Comparison of ENCODE assay signal across 9 cellular contexts in the genomic region with DNA sequence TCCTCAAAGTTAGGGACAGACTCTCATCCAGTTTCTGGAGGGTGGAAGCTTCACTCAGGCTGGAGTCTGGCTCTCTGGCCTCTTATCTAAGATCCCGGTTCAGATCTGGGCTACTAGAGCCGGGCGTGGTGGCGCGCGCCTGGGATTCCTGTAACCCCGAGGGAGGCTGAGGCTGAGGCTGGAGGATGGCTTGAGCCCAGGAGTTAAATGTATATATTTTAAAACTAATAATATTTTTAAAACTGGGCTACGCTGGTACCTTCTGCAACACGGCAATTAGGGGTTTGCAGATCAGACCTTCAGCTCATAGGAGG. TPM values are rescaled to one million over a fixed set of nuclear protein-coding genes. Genes with fewer than 3 reads are reported as not detected.
DNase-seq lines count a peak whose midpoint lies in the region; ATAC-seq and TF ChIP-seq lines count a peak whose summit lies in the region.
"Had no signal": no experiment of that assay in that cellular context is flagged by ENCODE, and none has a peak within 500 bp of the region (broad histone marks: within the 10 kb centered on the region; RNA-seq: fewer than 3 reads in every experiment).

No MANE protein-coding gene starts in this region.

- H3K27ac ChIP-seq in body of pancreas (peak overlapping the region in 3 of 4 donors; percentile 77 to 84 (median 83)), transverse colon (peak overlapping the region; percentile 80 to 84 (median 82))

- TF ChIP-seq EP300 in transverse colon (IDR thresholded peaks at IDR 0.05; ENCODE audit: low read depth) = no peak

- peaks cover 3% of the 10 kb centered on the region for H3K27me3 Mint-ChIP-seq in activated naive CD4-positive, alpha-beta T cell treated with anti-CD3 and anti-CD28 coated beads for 36 hours (ENCODE audit: low read depth)
- H3K27me3 Mint-ChIP-seq in memory B cell = peaks cover 2% of the 10 kb centered on the region

- WGBS in body of pancreas, 2 donors = 42% methylated on average over 9 of the region's 9 CpGs
- WGBS in transverse colon (ENCODE audit: low coverage in 1 of 2), 2 donors = 65 to 76% methylated on average over 7 to 9 of the region's 9 CpGs

- TF ChIP-seq CTCF in body of pancreas (IDR thresholded peaks at IDR 0.05) (no peak), transverse colon (IDR thresholded peaks at IDR 0.05) (no peak)

- H3K4me1 Mint-ChIP-seq in activated naive CD4-positive, alpha-beta T cell treated with anti-CD3 and anti-CD28 coated beads for 36 hours (ENCODE audit: low read depth) = peaks cover 18% of the 10 kb centered on the region
- peaks cover 11% of the 10 kb centered on the region for H3K4me1 Mint-ChIP-seq in memory B cell

- H3K36me3 ChIP-seq in body of pancreas (replicated peaks in 1 of 2; ENCODE audit: insufficient read depth in 1 of 2, low read depth in 2 of 2) (no peaks in the 10 kb centered on the region), transverse colon (no peaks in the 10 kb centered on the region)

- H3K4me1 ChIP-seq in body of pancreas (peaks cover 21% of the 10 kb centered on the region), transverse colon (peaks cover 0 to 15% (median 11%) of the 10 kb centered on the region in 4 donors)

- H3K9me3 ChIP-seq in body of pancreas (no peaks in the 10 kb centered on the region), transverse colon (no peaks in the 10 kb centered on the region)

- in situ Hi-C loops in transverse colon (cut with MboI; ENCODE audit: low pct_ligation_motif_present in 1 of 4, low pct_unique_long_range_greater_than_20kb in 1 of 4, low sequenced_read_pairs in 3 of 4) = no loop called here

- CTCF ChIA-PET in activated naive CD4-positive, alpha-beta T cell treated with anti-CD3 and anti-CD28 coated beads for 36 hours (lab: Charles Lee) = interaction anchor here (0.9 to 9.9 kb wide), 2 partner anchors 9 to 13 kb away, joined by 3 to 74 read pairs; no protein-coding TSS in a partner anchor

- H3K27me3 ChIP-seq in body of pancreas (no peaks in the 10 kb centered on the region), transverse colon (peaks cover 5% of the 10 kb centered on the region)

- peak overlapping the region; percentile 99 for H3K4me3 Mint-ChIP-seq in activated naive CD4-positive, alpha-beta T cell treated with anti-CD3 and anti-CD28 coated beads for 36 hours
- peak overlapping the region; percentile 100 for H3K4me3 Mint-ChIP-seq in memory B cell

- H3K36me3 Mint-ChIP-seq in activated naive CD4-positive, alpha-beta T cell treated with anti-CD3 and anti-CD28 coated beads for 36 hours (ENCODE audit: low read depth) = peaks cover 5% of the 10 kb centered on the region
- H3K36me3 Mint-ChIP-seq in memory B cell = peaks cover 3% of the 10 kb centered on the region

- no peak for DNase-seq in activated naive CD4-positive, alpha-beta T cell treated with anti-CD3 and anti-CD28 coated beads for 36 hours
- no peak for DNase-seq in activated naive CD4-positive, alpha-beta T cell (lab: John Stamatoyannopoulos, UW)
- no peak for DNase-seq in body of pancreas
- DNase-seq in memory B cell (ENCODE audit: low spot score in 2 of 2) = no peak
- no peak for DNase-seq in transverse colon
- no peak for DNase-seq in NCI-H748 treated with DMSO at 0.1 percent for 48 hours (lab: John Stamatoyannopoulos, UW)
- no peak for DNase-seq in NCI-H2196 (lab: John Stamatoyannopoulos, UW; ENCODE audit: unreplicated experiment)

- intact Hi-C loops in activated naive CD4-positive, alpha-beta T cell treated with anti-CD3 and anti-CD28 coated beads for 36 hours (cut with micrococcal nuclease) = loop anchor here (5.0 kb wide), 1 partner anchor 143 kb away; a partner anchor contains a TSS
- intact Hi-C loops in body of pancreas (cut with DNase I) (no loop called here), transverse colon (cut with DNase I; ENCODE audit: low total_unique reads) (no loop called here)

- ATAC-seq in body of pancreas (no peak), memory B cell (ENCODE audit: low read depth) (no peak), HG03460 (IDR thresholded peaks at IDR 0.05; ENCODE audit: unreplicated experiment) (no peak)

- H3K9me3 Mint-ChIP-seq in activated naive CD4-positive, alpha-beta T cell treated with anti-CD3 and anti-CD28 coated beads for 36 hours = no peaks in the 10 kb centered on the region
- no peaks in the 10 kb centered on the region for H3K9me3 Mint-ChIP-seq in memory B cell

- peak overlapping the region; percentile 75 to 94 for H3K4me3 ChIP-seq in body of pancreas
- H3K4me3 ChIP-seq in transverse colon = peak overlapping the region; percentile 64 to 80 (median 75)

- TF ChIP-seq POLR2A in body of pancreas (IDR thresholded peaks at IDR 0.05) (no peak), transverse colon (IDR thresholded peaks at IDR 0.05) (no peak)

- no peak overlapping the region for H3K27ac Mint-ChIP-seq in activated naive CD4-positive, alpha-beta T cell treated with anti-CD3 and anti-CD28 coated beads for 36 hours
- no peak overlapping the region for H3K27ac Mint-ChIP-seq in memory B cell

RNA-seq across cellular contexts. Expression of a gene that starts 0.7 kb away (rescaled TPM):
- 1 to 10 TPM; 5.3 to 5.7 TPM for total RNA-seq in activated naive CD4-positive, alpha-beta T cell treated with anti-CD3 and anti-CD28 coated beads for 36 hours
- 1 to 10 TPM; 6.7 to 6.9 TPM for total RNA-seq in body of pancreas
- total RNA-seq in transverse colon = 1 to 10 TPM; 2.4 to 9.8 (median 6.1) TPM

RNA-seq across cellular contexts. Expression of a gene that starts 26.9 kb away (rescaled TPM):
- not detected for total RNA-seq in activated naive CD4-positive, alpha-beta T cell treated with anti-CD3 and anti-CD28 coated beads for 36 hours
- under 1 TPM in 1 of 2 donors, not detected in 1; 0.26 TPM for total RNA-seq in body of pancreas
- not detected for total RNA-seq in transverse colon
- total RNA-seq: Daoy had no signal

RNA-seq across cellular contexts. Expression of a gene that starts 38.8 kb away (rescaled TPM):
- total RNA-seq in activated naive CD4-positive, alpha-beta T cell treated with anti-CD3 and anti-CD28 coated beads for 36 hours = 100 to 1,000 TPM; 422 to 431 TPM
- 10 to 100 TPM; 53.1 to 61.0 TPM for total RNA-seq in body of pancreas
- 100 to 1,000 TPM in 3 of 4 donors, 10 to 100 TPM in 1; 50.9 to 144 (median 125) TPM for total RNA-seq in transverse colon
